Comparison of ENCODE assay signal across 16 cellular contexts in genomic region chr4:110020139-110020538, GRCh38.
DNase-seq lines count a peak whose midpoint lies in the region; ATAC-seq, FAIRE-seq and TF ChIP-seq lines count a peak whose summit lies in the region.
"Had no signal": no experiment of that assay in that cellular context is flagged by ENCODE, and none has a peak within 500 bp of the region (broad histone marks: within the 10 kb centered on the region; RNA-seq: fewer than 3 reads in every experiment).

No MANE protein-coding gene starts in this region.

- no peak overlapping the region for H3K4me3 ChIP-seq in lower lobe of right lung
- H3K4me3 ChIP-seq: prostate gland had no signal

- no peak overlapping the region for H3K27ac ChIP-seq in lower lobe of right lung
- H3K27ac ChIP-seq: prostate gland had no signal

- DNase-seq in AG08395 (ENCODE audit: low spot score) (peak; percentile 31), HTR-8/SVneo (ENCODE audit: insufficient read length, low spot score) (peak; percentile 15), dedifferentiated amniotic fluid mesenchymal stem cell (ENCODE audit: extremely low spot score) (peak; percentile 18), myocyte (ENCODE audit: low read depth) (peak; percentile 22), lower lobe of right lung (no peak), hypothalamus (lab: John Stamatoyannopoulos, UW) (no peak), GM19240 (ENCODE audit: insufficient read length, low spot score) (no peak)
- DNase-seq in stimulated activated naive CD8-positive, alpha-beta T cell treated with anti-CD3 and anti-CD28 coated beads, Interleukin-15, Interleukin-2, amounts not matched to agents 100 U/mL and 50 U/mL, for 24 hours: no peak
- DNase-seq: activated effector memory CD4-positive, alpha-beta T cell treated with anti-CD3 and anti-CD28 coated beads, Interleukin-2, amount 50 U/mL, for 16 hours; anterior cingulate cortex; NCI-H1694; NK-92 treated with Interleukin-12 subunit alpha and Interleukin-12 subunit beta, amount 100 ng/mL, for 24 hours; stimulated activated CD4-positive, alpha-beta T cell treated with anti-CD3 and anti-CD28 coated beads, Interleukin-15, amount 100 ng/mL, for 24 hours had no signal

- H3K9me3 ChIP-seq in lower lobe of right lung: no peaks in the 10 kb centered on the region
- H3K9me3 ChIP-seq: prostate gland had no signal

- ATAC-seq in stimulated activated naive CD8-positive, alpha-beta T cell treated with anti-CD3 and anti-CD28 coated beads, Interleukin-15, Interleukin-2, amounts not matched to agents 100 U/mL and 50 U/mL, for 24 hours: no peak
- no peak for ATAC-seq in lower lobe of right lung
- ATAC-seq: HCT116, left lobe of liver had no signal

- no peak for TF ChIP-seq CTCF in lower lobe of right lung (IDR thresholded peaks at IDR 0.05)

- no peaks in the 10 kb centered on the region for H3K4me1 ChIP-seq in lower lobe of right lung
- H3K4me1 ChIP-seq: prostate gland had no signal

- intact Hi-C loops in lower lobe of right lung (cut with DNase I): no loop called here

- no peaks in the 10 kb centered on the region for H3K36me3 ChIP-seq in lower lobe of right lung
- H3K36me3 ChIP-seq: prostate gland had no signal

- no peak for FAIRE-seq in HTR-8/SVneo (lab: Jason Lieb, UNC)

- no peaks in the 10 kb centered on the region for H3K27me3 ChIP-seq in lower lobe of right lung (ENCODE audit: low read depth)

Comparison
In these comparisons a context has a peak if more than half of its experiments do, and no peak if none do; other contexts are left out.
1. DNase-seq: peak in AG08395 (single experiment), HTR-8/SVneo (single experiment), dedifferentiated amniotic fluid mesenchymal stem cell (single experiment) and myocyte (single experiment); none in stimulated activated naive CD8-positive, alpha-beta T cell treated with anti-CD3 and anti-CD28 coated beads, Interleukin-15, Interleukin-2, amounts not matched to agents 100 U/mL and 50 U/mL, for 24 hours (single experiment), lower lobe of right lung (single experiment), hypothalamus (0 of 51) and GM19240 (single experiment).